Comparison of ENCODE assay signal across 10 cellular contexts in genomic region chr11:47330002-47330911, GRCh38. TPM values are rescaled to one million over a fixed set of nuclear protein-coding genes. Genes with fewer than 3 reads are reported as not detected.
A peak's percentile ranks its signal among the peaks of the same experiment; 100 is the strongest.
DNase-seq lines count a peak whose midpoint lies in the region; ATAC-seq, FAIRE-seq and TF ChIP-seq lines count a peak whose summit lies in the region.
"Had no signal": no experiment of that assay in that cellular context is flagged by ENCODE, and none has a peak within 500 bp of the region (broad histone marks: within the 10 kb centered on the region; RNA-seq: fewer than 3 reads in every experiment).

No MANE protein-coding gene starts in this region.

- no peak for TF ChIP-seq POLR2A in tibial nerve (IDR thresholded peaks at IDR 0.05)

- H3K36me3 ChIP-seq in keratinocyte (ENCODE audit: control insufficient read depth in 2 of 2, extremely low read depth in 1 of 2, insufficient read depth in 2 of 2, low read length in 2 of 2) (peaks cover 15 to 18% of the 10 kb centered on the region in 2 experiments), tibial nerve (peaks cover 2 to 11% (median 7%) of the 10 kb centered on the region in 3 donors)

- H3K4me3 ChIP-seq in cardiac fibroblast (replicated peaks in 1 of 2; ENCODE audit: low read depth in 2 of 2, low read length in 2 of 2) (no peak overlapping the region), keratinocyte (ENCODE audit: control insufficient read depth in 2 of 3, extremely low read depth in 1 of 3, insufficient read depth in 2 of 3, low read depth in 1 of 3, low read length in 3 of 3) (no peak overlapping the region), tibial nerve (no peak overlapping the region)

- dilution Hi-C loops in keratinocyte (cut with MboI; ENCODE audit: extremely low pct_ligation_motif_present, low sequenced_read_pairs): no loop called here

- no peak overlapping the region for H2AFZ ChIP-seq in keratinocyte (ENCODE audit: control insufficient read depth, low read length)

- no peak for TF ChIP-seq CTCF in cardiac fibroblast (IDR thresholded peaks at IDR 0.05; ENCODE audit: low read depth, low read length)
- TF ChIP-seq CTCF in keratinocyte (optimal IDR thresholded peaks at IDR 0.05 in 1 of 3, IDR thresholded peaks at IDR 0.05 in 1 of 3, conservative IDR thresholded peaks at IDR 0.05 in 1 of 3; ENCODE audit: extremely low read depth in 1 of 3, insufficient read depth in 2 of 3, low read length in 3 of 3): peak in 2 of 3 experiments; percentile 9 to 26
- no peak for TF ChIP-seq CTCF in tibial nerve (IDR thresholded peaks at IDR 0.05)

- DNase-seq in Right ventricle myocardium inferior (ENCODE audit: missing footprints): no peak
- no peak for DNase-seq in cardiac septum (ENCODE audit: low spot score)
- peak; percentile 21 to 22 for DNase-seq in cardiac fibroblast (ENCODE audit: low read depth in 2 of 2)
- no peak for DNase-seq in keratinocyte (ENCODE audit: low read depth, low spot score)
- DNase-seq in anterior cingulate cortex (lab: John Stamatoyannopoulos, UW): no peak
- DNase-seq in tibial nerve (ENCODE audit: low spot score in 2 of 2): no peak
- DNase-seq in GF-D8 (lab: John Stamatoyannopoulos, UW): no peak
- DNase-seq: NCI-H526 treated with DMSO at 0.1 percent for 48 hours had no signal

- H3K79me2 ChIP-seq in keratinocyte (ENCODE audit: control insufficient read depth, insufficient read depth, low read length): no peaks in the 10 kb centered on the region

- H3K27ac ChIP-seq in keratinocyte (ENCODE audit: control insufficient read depth, insufficient read depth, low read length): no peak overlapping the region
- H3K27ac ChIP-seq in tibial nerve: no peak overlapping the region

- TF ChIP-seq EP300 in tibial nerve (IDR thresholded peaks at IDR 0.05): no peak

- no peak for FAIRE-seq in keratinocyte (lab: Jason Lieb, UNC)
- FAIRE-seq: TTC549 had no signal

- no peaks in the 10 kb centered on the region for H3K27me3 ChIP-seq in keratinocyte (ENCODE audit: control insufficient read depth, extremely low read depth, insufficient read depth, low read length)
- H3K27me3 ChIP-seq in tibial nerve: no peaks in the 10 kb centered on the region

- no peak overlapping the region for H3K9ac ChIP-seq in keratinocyte (ENCODE audit: control insufficient read depth, extremely low read depth, insufficient read depth, low read length)

- no peak overlapping the region for H3K4me2 ChIP-seq in keratinocyte (ENCODE audit: control insufficient read depth, extremely low read depth, insufficient read depth, low read depth, low read length)

- WGBS in tibial nerve, 2 donors: 53 to 66% methylated on average over 7 to 16 of the region's 16 CpGs

- H3K9me3 ChIP-seq in keratinocyte (ENCODE audit: control insufficient read depth, low read depth, low read length) (no peaks in the 10 kb centered on the region), tibial nerve (no peaks in the 10 kb centered on the region)

- intact Hi-C loops in Right ventricle myocardium inferior (cut with DNase I): no loop called here
- intact Hi-C loops in cardiac septum (cut with DNase I): no loop called here

- H3K9me1 ChIP-seq in keratinocyte (ENCODE audit: control insufficient read depth, extremely low read depth, insufficient read depth, low read length): no peaks in the 10 kb centered on the region

- peaks cover 3% of the 10 kb centered on the region for H4K20me1 ChIP-seq in keratinocyte (ENCODE audit: control insufficient read depth, extremely low read depth, insufficient read depth, low read length)

- H3K4me1 ChIP-seq in keratinocyte (ENCODE audit: control insufficient read depth, extremely low read depth, insufficient read depth, low read length) (no peaks in the 10 kb centered on the region), tibial nerve (peaks cover 0 to 7% (median 0%) of the 10 kb centered on the region in 4 donors)

- ATAC-seq in Right ventricle myocardium inferior (peak; percentile 18), GM18907 (IDR thresholded peaks at IDR 0.05; ENCODE audit: unreplicated experiment) (no peak)

RNA-seq across cellular contexts. Expression of gene MYBPC3, which starts 22.2 kb away (rescaled TPM):
- 2,397 TPM for total RNA-seq in Right ventricle myocardium inferior
- total RNA-seq in cardiac septum: 1,860 TPM
- not detected in 3 replicates for polyA plus RNA-seq in keratinocyte
- polyA plus RNA-seq in keratinocyte (2011; ENCODE audit: low read depth): not detected
- polyA plus RNA-seq in keratinocyte (2011; cell fraction: cytosol; rRNA removed): not detected in 2 replicates
- polyA plus RNA-seq in keratinocyte (2011; cell fraction: nucleus; rRNA removed): not detected in 2 replicates
- polyA plus RNA-seq in keratinocyte (2012; ENCODE audit: low replicate concordance): not detected in 2 replicates
- polyA minus RNA-seq in keratinocyte: not detected in 3 replicates
- polyA minus RNA-seq in keratinocyte (2011; cell fraction: cytosol; rRNA and poly(A)+ RNA removed): not detected
- polyA minus RNA-seq in keratinocyte (2011; cell fraction: nucleus; rRNA and poly(A)+ RNA removed): not detected in 2 replicates
- under 1 TPM in 2 of 4 donors, not detected in 2; 0.21 to 0.60 TPM for total RNA-seq in tibial nerve

RNA-seq across cellular contexts. Expression of gene SPI1, which starts 48.1 kb away (rescaled TPM):
- total RNA-seq in Right ventricle myocardium inferior (14.6 TPM), cardiac septum (12.0 TPM), tibial nerve (10 to 100 TPM; 18.8 to 73.5 (median 25.2) TPM)
- polyA plus RNA-seq in keratinocyte: not detected in 3 replicates
- not detected for polyA plus RNA-seq in keratinocyte (2011; ENCODE audit: low read depth)
- polyA plus RNA-seq in keratinocyte (2011; cell fraction: cytosol; rRNA removed): not detected in 2 replicates
- not detected in 2 replicates for polyA plus RNA-seq in keratinocyte (2011; cell fraction: nucleus; rRNA removed)
- not detected in 2 replicates for polyA plus RNA-seq in keratinocyte (2012; ENCODE audit: low replicate concordance)
- 0.13 TPM in 1 of 3 replicates, not detected in the others for polyA minus RNA-seq in keratinocyte
- not detected for polyA minus RNA-seq in keratinocyte (2011; cell fraction: cytosol; rRNA and poly(A)+ RNA removed)
- polyA minus RNA-seq in keratinocyte (2011; cell fraction: nucleus; rRNA and poly(A)+ RNA removed): not detected in 2 replicates

Comparison
In these comparisons a context has a peak if more than half of its experiments do, and no peak if none do; other contexts are left out.
1. DNase-seq: peak in cardiac fibroblast (2 of 2); none in Right ventricle myocardium inferior (single experiment), cardiac septum (single experiment), keratinocyte (single experiment), anterior cingulate cortex (0 of 58), tibial nerve (0 of 2) and GF-D8 (single experiment).
2. CTCF ChIP-seq: peak in keratinocyte (2 of 3); none in cardiac fibroblast (single experiment) and tibial nerve (0 of 5).
3. RNA of gene MYBPC3, which starts 22.2 kb away (total RNA-seq): 2,397 TPM in Right ventricle myocardium inferior (single experiment) and 1,860 TPM in cardiac septum (single experiment); 0.21 to 0.60 TPM in tibial nerve; every median in the first group is over 1,000 times any median in the second.